In genomic region chr7:25546306-25546705, GRCh38 we compare ENCODE assay signal across 25 cellular contexts.
DNase-seq lines count a peak whose midpoint lies in the region; ATAC-seq and TF ChIP-seq lines count a peak whose summit lies in the region.
"Had no signal": no experiment of that assay in that cellular context is flagged by ENCODE, and none has a peak within 500 bp of the region (broad histone marks: within the 10 kb centered on the region; RNA-seq: fewer than 3 reads in every experiment).

No MANE protein-coding gene starts in this region.

- POLR2A ChIA-PET in activated CD4-positive, alpha-beta T cell treated with anti-CD3 and anti-CD28 coated beads for 36 hours (lab: Charles Lee): no interaction called here

- no peak overlapping the region for H3K4me2 ChIP-seq in trophoblast cell (ENCODE audit: low read length)
- H3K4me2 ChIP-seq: A549; BLaER1 treated with 17β-estradiol and CSF1 and Interleukin-3, amounts not matched to agents 10 nM and 100 nM had no signal

- H3K14ac ChIP-seq in trophoblast cell (ENCODE audit: low read length): no peak overlapping the region

- no peaks in the 10 kb centered on the region for H3K4me1 ChIP-seq in trophoblast cell (ENCODE audit: control insufficient read depth in 1 of 2, insufficient read depth in 2 of 2, low read length in 2 of 2)
- H3K4me1 ChIP-seq: A549; BLaER1 treated with 17β-estradiol and CSF1 and Interleukin-3, amounts not matched to agents 10 nM and 100 nM; Caco-2 had no signal

- H2BK12ac ChIP-seq in trophoblast cell (ENCODE audit: low read length): no peak overlapping the region

- H3K79me1 ChIP-seq in trophoblast cell (ENCODE audit: low read length): no peaks in the 10 kb centered on the region

- peak; percentile 42 for ATAC-seq in activated CD4-positive, alpha-beta T cell treated with anti-CD3 and anti-CD28 coated beads for 36 hours
- peak; percentile 22 to 87 for ATAC-seq in activated naive CD4-positive, alpha-beta T cell treated with anti-CD3 and anti-CD28 coated beads, Interleukin-2, amount 50 U/mL, for 72 hours
- no peak for ATAC-seq in HG02571 (IDR thresholded peaks at IDR 0.05; ENCODE audit: unreplicated experiment)
- ATAC-seq: A549; CD8-positive, alpha-beta T cell; GM12878 had no signal

- no peak overlapping the region for H3K27ac Mint-ChIP-seq in activated CD4-positive, alpha-beta T cell treated with anti-CD3 and anti-CD28 coated beads for 36 hours
- H3K27ac Mint-ChIP-seq in activated naive CD4-positive, alpha-beta T cell treated with anti-CD3 and anti-CD28 coated beads, Interleukin-2, amount 50 U/mL, for 72 hours: no peak overlapping the region
- H3K27ac Mint-ChIP-seq in activated naive CD4-positive, alpha-beta T cell treated with anti-CD3 and anti-CD28 coated beads, Interleukin-2, amount 10 ng/mL, durations not matched to agents 7 days and 5 days: no peak overlapping the region
- H3K27ac Mint-ChIP-seq: B cell; CD4-positive, alpha-beta T cell; CD8-positive, alpha-beta T cell had no signal

- H3K36me3 Mint-ChIP-seq in activated CD4-positive, alpha-beta T cell treated with anti-CD3 and anti-CD28 coated beads for 36 hours (ENCODE audit: low read depth): no peaks in the 10 kb centered on the region
- no peaks in the 10 kb centered on the region for H3K36me3 Mint-ChIP-seq in activated naive CD4-positive, alpha-beta T cell treated with anti-CD3 and anti-CD28 coated beads, Interleukin-2, amount 50 U/mL, for 72 hours
- H3K36me3 Mint-ChIP-seq in activated naive CD4-positive, alpha-beta T cell treated with anti-CD3 and anti-CD28 coated beads, Interleukin-2, amount 10 ng/mL, durations not matched to agents 7 days and 5 days: no peaks in the 10 kb centered on the region
- H3K36me3 Mint-ChIP-seq: CD8-positive, alpha-beta T cell had no signal

- no peak overlapping the region for H4K12ac ChIP-seq in trophoblast cell (ENCODE audit: low read depth, low read length)

- H3K27ac ChIP-seq in VCaP (peak overlapping the region; percentile 98), trophoblast cell (ENCODE audit: low read depth, low read length) (no peak overlapping the region)
- H3K27ac ChIP-seq: 22Rv1; A549; BLaER1 treated with 17β-estradiol and CSF1 and Interleukin-3, amounts not matched to agents 10 nM and 100 nM; C4-2B had no signal

- CTCF ChIA-PET in activated CD4-positive, alpha-beta T cell treated with anti-CD3 and anti-CD28 coated beads for 36 hours (lab: Charles Lee): interaction anchor here (0.6 to 0.7 kb wide), 2 partner anchors 9 to 1520 kb away, joined by 3 to 4 read pairs; no protein-coding TSS in a partner anchor
- CTCF ChIA-PET in activated naive CD4-positive, alpha-beta T cell treated with anti-CD3 and anti-CD28 coated beads, Interleukin-2, amount 10 ng/mL, durations not matched to agents 7 days and 5 days (lab: Charles Lee): no interaction called here

- H3K27me3 Mint-ChIP-seq in activated CD4-positive, alpha-beta T cell treated with anti-CD3 and anti-CD28 coated beads for 36 hours: peaks cover 16% of the 10 kb centered on the region
- peaks cover 17% of the 10 kb centered on the region for H3K27me3 Mint-ChIP-seq in activated naive CD4-positive, alpha-beta T cell treated with anti-CD3 and anti-CD28 coated beads, Interleukin-2, amount 10 ng/mL, durations not matched to agents 7 days and 5 days

- H2BK5ac ChIP-seq in trophoblast cell (ENCODE audit: low read depth, low read length, poor library complexity): no peak overlapping the region

- H4K91ac ChIP-seq in trophoblast cell (ENCODE audit: low read depth, low read length): no peak overlapping the region

- H4K8ac ChIP-seq in trophoblast cell (ENCODE audit: low read depth, low read length): no peak overlapping the region

- H3K23ac ChIP-seq in trophoblast cell (ENCODE audit: low read length): no peak overlapping the region

- no peak overlapping the region for H3K9ac ChIP-seq in trophoblast cell (ENCODE audit: low read length)
- H3K9ac ChIP-seq: BLaER1 treated with 17β-estradiol and CSF1 and Interleukin-3, amounts not matched to agents 10 nM and 100 nM had no signal

- no peaks in the 10 kb centered on the region for H3K9me3 ChIP-seq in trophoblast cell (ENCODE audit: insufficient read depth, low read depth, low read length)
- H3K9me3 ChIP-seq: A549; BLaER1 treated with 17β-estradiol and CSF1 and Interleukin-3, amounts not matched to agents 10 nM and 100 nM; Caco-2 had no signal

- no peaks in the 10 kb centered on the region for H3K36me3 ChIP-seq in trophoblast cell (ENCODE audit: control insufficient read depth in 1 of 2, insufficient read depth in 2 of 2, low read length in 2 of 2)
- H3K36me3 ChIP-seq: BLaER1 treated with 17β-estradiol and CSF1 and Interleukin-3, amounts not matched to agents 10 nM and 100 nM had no signal

- H3K4me3 Mint-ChIP-seq in activated CD4-positive, alpha-beta T cell treated with anti-CD3 and anti-CD28 coated beads for 36 hours: no peak overlapping the region
- no peak overlapping the region for H3K4me3 Mint-ChIP-seq in activated naive CD4-positive, alpha-beta T cell treated with anti-CD3 and anti-CD28 coated beads, Interleukin-2, amount 10 ng/mL, durations not matched to agents 7 days and 5 days
- H3K4me3 Mint-ChIP-seq: B cell; CD4-positive, alpha-beta T cell; CD8-positive, alpha-beta T cell had no signal

- H3K4me3 ChIP-seq in trophoblast cell (ENCODE audit: low read depth, low read length): no peak overlapping the region
- H3K4me3 ChIP-seq: A549; BLaER1 treated with 17β-estradiol and CSF1 and Interleukin-3, amounts not matched to agents 10 nM and 100 nM; GM12878 had no signal

- no peak overlapping the region for H2AK5ac ChIP-seq in trophoblast cell (ENCODE audit: low read length)

- no peak for TF ChIP-seq CTCF in VCaP (conservative IDR thresholded peaks at IDR 0.05)

- H3K18ac ChIP-seq in trophoblast cell (ENCODE audit: low read length): no peak overlapping the region

- no peaks in the 10 kb centered on the region for H3K4me1 Mint-ChIP-seq in activated CD4-positive, alpha-beta T cell treated with anti-CD3 and anti-CD28 coated beads for 36 hours
- H3K4me1 Mint-ChIP-seq in activated naive CD4-positive, alpha-beta T cell treated with anti-CD3 and anti-CD28 coated beads, Interleukin-2, amount 10 ng/mL, durations not matched to agents 7 days and 5 days: peaks cover 2% of the 10 kb centered on the region
- H3K4me1 Mint-ChIP-seq: B cell had no signal

- intact Hi-C loops in activated CD4-positive, alpha-beta T cell treated with anti-CD3 and anti-CD28 coated beads for 36 hours (cut with DNase I, micrococcal nuclease): no loop called here

- no peak overlapping the region for H2AFZ ChIP-seq in trophoblast cell (ENCODE audit: insufficient read depth, low read length, poor library complexity)

- DNase-seq in activated CD4-positive, alpha-beta T cell treated with anti-CD3 and anti-CD28 coated beads for 36 hours: no peak
- no peak for DNase-seq in activated CD4-positive, alpha-beta T cell treated with anti-CD3 and anti-CD28 coated beads for 48 hours
- no peak for DNase-seq in activated naive CD4-positive, alpha-beta T cell treated with anti-CD3 and anti-CD28 coated beads, Interleukin-2, amount 50 U/mL, for 72 hours (ENCODE audit: low spot score in 2 of 2)
- DNase-seq in activated naive CD4-positive, alpha-beta T cell treated with anti-CD3 and anti-CD28 coated beads, Interleukin-2, amount 10 ng/mL, durations not matched to agents 7 days and 5 days: no peak
- peak; percentile 4 to 54 for DNase-seq in trophoblast cell
- DNase-seq: AML-193; Caco-2; Calu3; CD4-positive, alpha-beta T cell; CD8-positive, alpha-beta T cell; DMS 273 treated with DMSO at 0.1 percent for 48 hours; DMS153; DMS53; DMS79; DND-41; EL; GDM1 had no signal

- no peaks in the 10 kb centered on the region for H3K9me3 Mint-ChIP-seq in activated CD4-positive, alpha-beta T cell treated with anti-CD3 and anti-CD28 coated beads for 36 hours (ENCODE audit: low read depth)
- H3K9me3 Mint-ChIP-seq in activated naive CD4-positive, alpha-beta T cell treated with anti-CD3 and anti-CD28 coated beads, Interleukin-2, amount 50 U/mL, for 72 hours: no peaks in the 10 kb centered on the region
- H3K9me3 Mint-ChIP-seq in activated naive CD4-positive, alpha-beta T cell treated with anti-CD3 and anti-CD28 coated beads, Interleukin-2, amount 10 ng/mL, durations not matched to agents 7 days and 5 days: no peaks in the 10 kb centered on the region
- H3K9me3 Mint-ChIP-seq: CD4-positive, alpha-beta T cell; CD8-positive, alpha-beta T cell had no signal

- no peaks in the 10 kb centered on the region for H3K79me2 ChIP-seq in trophoblast cell (ENCODE audit: control insufficient read depth, insufficient read depth, low read length, poor library complexity)

- WGBS in trophoblast cell (ENCODE audit: extremely low coverage, insufficient coverage, insufficient read length): no CpG with 5 or more reads among the region's 6 CpGs

- H3K4ac ChIP-seq in trophoblast cell (ENCODE audit: low read depth, low read length): no peak overlapping the region

- no peaks in the 10 kb centered on the region for H3K27me3 ChIP-seq in trophoblast cell (ENCODE audit: insufficient read depth, low read length)
- H3K27me3 ChIP-seq: BLaER1 treated with 17β-estradiol and CSF1 and Interleukin-3, amounts not matched to agents 10 nM and 100 nM had no signal

- no peak overlapping the region for H2BK120ac ChIP-seq in trophoblast cell (ENCODE audit: insufficient read depth, low read length, poor library complexity)

Comparison
In these comparisons a context has a peak if more than half of its experiments do, and no peak if none do; other contexts are left out.
1. DNase-seq: peak in trophoblast cell (2 of 2); none in activated CD4-positive, alpha-beta T cell treated with anti-CD3 and anti-CD28 coated beads for 36 hours (single experiment), activated CD4-positive, alpha-beta T cell treated with anti-CD3 and anti-CD28 coated beads for 48 hours (single experiment), activated naive CD4-positive, alpha-beta T cell treated with anti-CD3 and anti-CD28 coated beads, Interleukin-2, amount 50 U/mL, for 72 hours (0 of 2) and activated naive CD4-positive, alpha-beta T cell treated with anti-CD3 and anti-CD28 coated beads, Interleukin-2, amount 10 ng/mL, durations not matched to agents 7 days and 5 days (single experiment).